1 cellular context compared by ENCODE assay signal in the genomic region with DNA sequence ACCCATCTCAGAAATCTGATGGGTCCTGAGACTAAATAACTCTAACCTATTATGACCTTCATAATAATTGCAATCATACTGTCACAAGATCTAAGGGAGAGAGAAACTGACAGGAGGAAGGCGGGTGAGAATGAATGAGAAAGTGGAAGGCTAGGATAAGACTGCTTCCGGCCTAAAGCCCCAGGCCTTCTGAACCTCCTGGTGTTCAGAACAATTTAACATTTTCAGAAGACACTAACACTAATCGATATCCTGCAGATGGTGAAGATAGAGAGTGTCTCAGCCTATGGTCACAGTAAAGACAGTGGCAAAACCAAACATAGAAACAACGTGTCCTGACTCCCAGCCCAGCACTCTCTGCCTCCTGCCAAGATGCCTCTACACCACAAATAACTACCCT.
A peak's percentile ranks its signal among the peaks of the same experiment; 100 is the strongest.
TF ChIP-seq lines count a peak whose summit lies in the region.

No MANE protein-coding gene starts in this region.

TF ChIP-seq in GM12878, 131 proteins besides CTCF, POLR2A, EP300 and RAD21:
- TF ChIP-seq RELA (IDR thresholded peaks at IDR 0.05; ENCODE audit: borderline replicate concordance, partially characterized antibody) (no peak), SUZ12 (IDR thresholded peaks at IDR 0.05; ENCODE audit: unreplicated experiment) (no peak), DPF2 (IDR thresholded peaks at IDR 0.05) (no peak), MYC (IDR thresholded peaks at IDR 0.05; ENCODE audit: insufficient read depth, insufficient read length, insufficient replicate concordance, low read length, severe bottlenecking) (no peak), NR2C2 (IDR thresholded peaks at IDR 0.05; ENCODE audit: borderline replicate concordance, control insufficient read depth, insufficient read length, low read depth) (no peak), CHD4 (IDR thresholded peaks at IDR 0.05) (no peak), CHD1 (IDR thresholded peaks at IDR 0.05; ENCODE audit: low read depth, low read length) (peak; percentile 35; the same call in 1 of the 2 replicates), HDAC2 (IDR thresholded peaks at IDR 0.05) (no peak), BRCA1 (IDR thresholded peaks at IDR 0.05; ENCODE audit: low read depth, low read length) (no peak), RB1 (IDR thresholded peaks at IDR 0.05; ENCODE audit: borderline replicate concordance) (no peak), JUND (IDR thresholded peaks at IDR 0.05; ENCODE audit: low read depth, low read length) (no peak)
- TF ChIP-seq, protein P1, sequence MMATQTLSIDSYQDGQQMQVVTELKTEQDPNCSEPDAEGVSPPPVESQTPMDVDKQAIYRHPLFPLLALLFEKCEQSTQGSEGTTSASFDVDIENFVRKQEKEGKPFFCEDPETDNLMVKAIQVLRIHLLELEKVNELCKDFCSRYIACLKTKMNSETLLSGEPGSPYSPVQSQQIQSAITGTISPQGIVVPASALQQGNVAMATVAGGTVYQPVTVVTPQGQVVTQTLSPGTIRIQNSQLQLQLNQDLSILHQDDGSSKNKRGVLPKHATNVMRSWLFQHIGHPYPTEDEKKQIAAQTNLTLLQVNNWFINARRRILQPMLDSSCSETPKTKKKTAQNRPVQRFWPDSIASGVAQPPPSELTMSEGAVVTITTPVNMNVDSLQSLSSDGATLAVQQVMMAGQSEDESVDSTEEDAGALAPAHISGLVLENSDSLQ (IDR thresholded peaks at IDR 0.05): 0 out of 2 replicates have a peak, but pooled peaks have one; percentile 9
- TF ChIP-seq, protein P2, sequence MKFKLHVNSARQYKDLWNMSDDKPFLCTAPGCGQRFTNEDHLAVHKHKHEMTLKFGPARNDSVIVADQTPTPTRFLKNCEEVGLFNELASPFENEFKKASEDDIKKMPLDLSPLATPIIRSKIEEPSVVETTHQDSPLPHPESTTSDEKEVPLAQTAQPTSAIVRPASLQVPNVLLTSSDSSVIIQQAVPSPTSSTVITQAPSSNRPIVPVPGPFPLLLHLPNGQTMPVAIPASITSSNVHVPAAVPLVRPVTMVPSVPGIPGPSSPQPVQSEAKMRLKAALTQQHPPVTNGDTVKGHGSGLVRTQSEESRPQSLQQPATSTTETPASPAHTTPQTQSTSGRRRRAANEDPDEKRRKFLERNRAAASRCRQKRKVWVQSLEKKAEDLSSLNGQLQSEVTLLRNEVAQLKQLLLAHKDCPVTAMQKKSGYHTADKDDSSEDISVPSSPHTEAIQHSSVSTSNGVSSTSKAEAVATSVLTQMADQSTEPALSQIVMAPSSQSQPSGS (IDR thresholded peaks at IDR 0.05; ENCODE audit: low read length): 0 out of 2 replicates have a peak, but pooled peaks have one; percentile 26
- TF ChIP-seq, protein P3, sequence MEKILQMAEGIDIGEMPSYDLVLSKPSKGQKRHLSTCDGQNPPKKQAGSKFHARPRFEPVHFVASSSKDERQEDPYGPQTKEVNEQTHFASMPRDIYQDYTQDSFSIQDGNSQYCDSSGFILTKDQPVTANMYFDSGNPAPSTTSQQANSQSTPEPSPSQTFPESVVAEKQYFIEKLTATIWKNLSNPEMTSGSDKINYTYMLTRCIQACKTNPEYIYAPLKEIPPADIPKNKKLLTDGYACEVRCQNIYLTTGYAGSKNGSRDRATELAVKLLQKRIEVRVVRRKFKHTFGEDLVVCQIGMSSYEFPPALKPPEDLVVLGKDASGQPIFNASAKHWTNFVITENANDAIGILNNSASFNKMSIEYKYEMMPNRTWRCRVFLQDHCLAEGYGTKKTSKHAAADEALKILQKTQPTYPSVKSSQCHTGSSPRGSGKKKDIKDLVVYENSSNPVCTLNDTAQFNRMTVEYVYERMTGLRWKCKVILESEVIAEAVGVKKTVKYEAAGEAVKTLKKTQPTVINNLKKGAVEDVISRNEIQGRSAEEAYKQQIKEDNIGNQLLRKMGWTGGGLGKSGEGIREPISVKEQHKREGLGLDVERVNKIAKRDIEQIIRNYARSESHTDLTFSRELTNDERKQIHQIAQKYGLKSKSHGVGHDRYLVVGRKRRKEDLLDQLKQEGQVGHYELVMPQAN (conservative IDR thresholded peaks at IDR 0.05): 0 out of 2 replicates have a peak, but pooled peaks have one; percentile 31
